In the genomic region with DNA sequence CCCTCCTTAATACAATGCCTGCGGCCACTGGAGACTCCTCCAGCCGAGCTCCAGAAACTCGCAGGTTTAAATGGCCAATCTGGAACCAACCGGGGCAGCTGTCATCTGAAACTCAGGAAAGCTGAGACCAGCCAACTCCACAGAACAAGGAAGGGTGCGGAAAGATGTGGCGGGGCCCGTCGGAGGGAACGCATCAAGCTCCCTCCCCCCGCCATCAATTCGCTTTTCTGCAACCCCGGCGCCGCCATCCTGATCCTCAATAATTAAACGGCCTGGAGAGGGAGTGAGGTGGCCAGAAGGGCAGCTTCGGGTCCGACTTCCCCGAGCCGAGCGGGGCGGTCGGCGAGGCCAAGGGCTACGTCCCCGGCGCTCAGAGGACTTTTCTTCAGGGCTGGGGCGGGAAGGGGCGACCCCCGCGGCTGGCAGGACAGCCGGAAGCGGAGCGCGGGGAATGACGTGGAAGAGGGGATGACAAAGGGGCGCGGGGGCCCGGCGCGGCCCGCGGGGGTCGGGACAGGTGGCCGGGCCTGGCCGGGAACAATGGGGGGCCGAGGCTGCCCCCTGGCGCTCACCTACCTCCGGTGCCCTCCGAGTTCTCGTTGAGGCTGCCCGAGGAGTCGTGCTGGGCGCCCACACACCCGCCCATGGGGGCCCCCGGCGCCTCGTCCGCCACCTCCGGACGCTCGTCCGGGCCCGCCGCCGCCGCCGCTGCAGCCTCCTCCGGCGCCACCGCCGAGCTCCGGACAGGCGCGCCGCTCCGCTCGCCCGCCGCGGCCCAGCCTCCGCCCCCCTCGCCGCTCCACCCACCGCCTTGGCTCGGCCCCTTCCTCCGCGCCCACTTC, we compare ENCODE assay signal across 8 cellular contexts. TPM values are rescaled to one million over a fixed set of nuclear protein-coding genes. Genes with fewer than 3 reads are reported as not detected.
A peak's percentile ranks its signal among the peaks of the same experiment; 100 is the strongest.
DNase-seq lines count a peak whose midpoint lies in the region; ATAC-seq and TF ChIP-seq lines count a peak whose summit lies in the region.

A gene with protein sequence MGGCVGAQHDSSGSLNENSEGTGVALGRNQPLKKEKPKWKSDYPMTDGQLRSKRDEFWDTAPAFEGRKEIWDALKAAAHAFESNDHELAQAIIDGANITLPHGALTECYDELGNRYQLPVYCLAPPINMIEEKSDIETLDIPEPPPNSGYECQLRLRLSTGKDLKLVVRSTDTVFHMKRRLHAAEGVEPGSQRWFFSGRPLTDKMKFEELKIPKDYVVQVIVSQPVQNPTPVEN (minus strand): TSS at position 745 of the 842 bp plus-strand sequence. CDS start 99 bp downstream, at position 646.

- H3K27ac ChIP-seq in psoas muscle (peak within 1 kb of the TSS; percentile 93), urinary bladder (ENCODE audit: low read depth) (peak within 1 kb of the TSS; percentile 98)

- 0 to 1% (median 1%) methylated on average over 36 to 87 of the region's 87 CpGs for WGBS in psoas muscle, 3 donors
- under 1% methylated on average over 87 of the region's 87 CpGs for WGBS in urinary bladder

- H3K36me3 ChIP-seq in GM06990 (ENCODE audit: control insufficient read depth, insufficient read depth, low read length) (no peaks in the 10 kb centered on the region; the same call in 1 of the 2 replicates), psoas muscle (ENCODE audit: insufficient read depth in 1 of 2, low read depth in 1 of 2) (no peaks in the 10 kb centered on the region), urinary bladder (ENCODE audit: insufficient read depth) (no peaks in the 10 kb centered on the region)

- intact Hi-C loops in left ventricle myocardium superior (cut with micrococcal nuclease) = no loop called here
- intact Hi-C loops in psoas muscle (cut with DNase I) = loop anchor here in 1 of 2 donors (1.0 kb wide), 1 partner anchor 95 kb away; the partner anchor contains the start of gene STK10

- DNase-seq in GM06990 (ENCODE audit: extremely low read depth, insufficient read length) (peak; percentile 84), GOT3 (lab: John Stamatoyannopoulos, UW) (peak; percentile 28), LHCN-M2 (ENCODE audit: low read depth) (peak; percentile 68), SW 1271 (lab: John Stamatoyannopoulos, UW) (peak; percentile 65 to 79), amygdala (lab: John Stamatoyannopoulos, UW) (peak in 40 of 56 donors; percentile 9 to 85 (median 67)), left ventricle myocardium superior (peak; percentile 92), psoas muscle (peak; percentile 85 to 91)

- peak; percentile 40 for TF ChIP-seq CTCF in GM06990 (IDR thresholded peaks at IDR 0.05; ENCODE audit: insufficient read depth, low read length, poor library complexity, severe bottlenecking)
- peak; percentile 59 for TF ChIP-seq CTCF in psoas muscle (IDR thresholded peaks at IDR 0.05)

- peak within 1 kb of the TSS; percentile 69 for H3K4me3 ChIP-seq in GM06990 (replicated peaks; ENCODE audit: low read depth, low read length)
- peak within 1 kb of the TSS; percentile 94 for H3K4me3 ChIP-seq in psoas muscle
- H3K4me3 ChIP-seq in urinary bladder (ENCODE audit: low read depth, low read length) = peak within 1 kb of the TSS; percentile 93

- H3K27me3 ChIP-seq in GM06990 (replicated peaks; ENCODE audit: control insufficient read depth, insufficient read depth, low read length) (no peaks in the 10 kb centered on the region), psoas muscle (ENCODE audit: insufficient read depth in 3 of 3, low read length in 2 of 3) (no peaks in the 10 kb centered on the region)

- H3K9me3 ChIP-seq in psoas muscle = no peaks in the 10 kb centered on the region

- peak; percentile 88 for ATAC-seq in left ventricle myocardium superior
- ATAC-seq in psoas muscle = peak; percentile 83 to 89 (median 85)

- H3K4me1 ChIP-seq in psoas muscle = peaks cover 15% of the 10 kb centered on the region
- no peaks in the 10 kb centered on the region for H3K4me1 ChIP-seq in urinary bladder (ENCODE audit: insufficient read depth)

RNA-seq across cellular contexts. Expression of the gene that starts here (rescaled TPM):
- total RNA-seq in LHCN-M2 (2014; rRNA removed) = 17.6 and 26.1 TPM in 2 replicates
- 12.1 TPM for polyA plus RNA-seq in LHCN-M2 (2012)
- total RNA-seq in left ventricle myocardium superior = 8.7 TPM
- 10 to 100 TPM in 1 of 4 donors, 1 to 10 TPM in 3; 7.4 to 12.3 (median 8.6) TPM for total RNA-seq in psoas muscle
- 10 to 100 TPM in 1 of 3 donors, 1 to 10 TPM in 2; 5.3 to 10.5 (median 8.6) TPM for polyA plus RNA-seq in psoas muscle
- 91.8 TPM for total RNA-seq in urinary bladder
- polyA plus RNA-seq in urinary bladder = 15.5 TPM

Comparison
In these comparisons a context has a peak if more than half of its experiments do, and no peak if none do; other contexts are left out.
1. Peak in every context shown above with its lines: DNase-seq, ATAC-seq, H3K4me3 ChIP-seq and H3K27ac ChIP-seq.
2. DNase-seq: peak in every context shown above with its lines; median percentile 92 in left ventricle myocardium superior; 88 in psoas muscle; 84 in GM06990; 72 in SW 1271; 68 in LHCN-M2; 67 in amygdala; 28 in GOT3.